Comparison of ENCODE assay signal across 7 cellular contexts in genomic region chr16:85393674-85394510, GRCh38.
DNase-seq lines count a peak whose midpoint lies in the region; ATAC-seq and TF ChIP-seq lines count a peak whose summit lies in the region.

No MANE protein-coding gene starts in this region.

- H3K27me3 ChIP-seq in heart left ventricle (no peaks in the 10 kb centered on the region), spleen (replicated peaks in 1 of 7) (peaks cover 0 to 3% (median 0%) of the 10 kb centered on the region in 7 donors)

- ATAC-seq in heart left ventricle, result peak in 2 of 4 donors; percentile 24 to 48

- no peak for TF ChIP-seq POLR2A in heart left ventricle (IDR thresholded peaks at IDR 0.05)
- no peak for TF ChIP-seq POLR2A in spleen (IDR thresholded peaks at IDR 0.05)

- H3K27ac ChIP-seq in heart left ventricle (peak overlapping the region in 1 of 12 donors; percentile 87), spleen (no peak overlapping the region)

- intact Hi-C loops in heart left ventricle (cut with DNase I) (loop anchor here in 8 of 10 donors (5.0 to 10.0 kb wide), 6 partner anchors 89 to 323 kb away; partner anchors contain the start of gene GSE1 (in 3 of the 8)), spleen (cut with DNase I; ENCODE audit: low total_unique reads) (no loop called here)

- H3K4me1 ChIP-seq in heart left ventricle (peaks cover 8 to 41% (median 25%) of the 10 kb centered on the region in 12 donors), spleen (peaks cover 10 to 48% (median 32%) of the 10 kb centered on the region in 6 donors)

- H3K9me3 ChIP-seq in heart left ventricle (peaks cover 0 to 2% (median 0%) of the 10 kb centered on the region in 12 donors), spleen (no peaks in the 10 kb centered on the region)

- no peak overlapping the region for H3K4me3 ChIP-seq in heart left ventricle
- H3K4me3 ChIP-seq in spleen, result no peak overlapping the region

- TF ChIP-seq CTCF in GM20000 (IDR thresholded peaks at IDR 0.05; ENCODE audit: extremely low read depth, missing control alignments), result peak; percentile 89
- TF ChIP-seq CTCF in heart left ventricle (IDR thresholded peaks at IDR 0.05), result peak; percentile 79 to 92 (median 86)
- TF ChIP-seq CTCF in spleen (IDR thresholded peaks at IDR 0.05 in 8 of 11, conservative IDR thresholded peaks at IDR 0.05 in 3 of 11), result peak; percentile 20 to 90 (median 79)

- DNase-seq in GM20000 (ENCODE audit: low spot score) (peak; percentile 91), RPMI7951 (ENCODE audit: low read depth) (peak; percentile 16), activated gamma-delta T cell (lab: John Stamatoyannopoulos, UW) (peak; percentile 35), heart left ventricle (peak; percentile 62 to 85 (median 65)), spleen (peak; percentile 90), NCI-H774 (lab: John Stamatoyannopoulos, UW) (no peak), NCI-H2107 (lab: John Stamatoyannopoulos, UW) (no peak)

- 61 to 79% (median 67%) methylated on average over 27 to 37 of the region's 37 CpGs for WGBS in heart left ventricle, 4 donors
- WGBS in spleen, 5 donors, result 64 to 78% (median 68%) methylated on average over 21 to 37 of the region's 37 CpGs

- no peaks in the 10 kb centered on the region for H3K36me3 ChIP-seq in heart left ventricle
- H3K36me3 ChIP-seq in spleen, result no peaks in the 10 kb centered on the region

Comparison
In these comparisons a context has a peak if more than half of its experiments do, and no peak if none do; other contexts are left out.
1. DNase-seq: peak in GM20000 (single experiment), RPMI7951 (single experiment), activated gamma-delta T cell (single experiment), heart left ventricle (5 of 5) and spleen (single experiment); none in NCI-H774 (single experiment) and NCI-H2107 (single experiment).
2. Peak in every context shown above with its lines, with median percentiles within 50 percentile points of each other: CTCF ChIP-seq.